ENCODE assay signal across 13 cellular contexts in the genomic region with DNA sequence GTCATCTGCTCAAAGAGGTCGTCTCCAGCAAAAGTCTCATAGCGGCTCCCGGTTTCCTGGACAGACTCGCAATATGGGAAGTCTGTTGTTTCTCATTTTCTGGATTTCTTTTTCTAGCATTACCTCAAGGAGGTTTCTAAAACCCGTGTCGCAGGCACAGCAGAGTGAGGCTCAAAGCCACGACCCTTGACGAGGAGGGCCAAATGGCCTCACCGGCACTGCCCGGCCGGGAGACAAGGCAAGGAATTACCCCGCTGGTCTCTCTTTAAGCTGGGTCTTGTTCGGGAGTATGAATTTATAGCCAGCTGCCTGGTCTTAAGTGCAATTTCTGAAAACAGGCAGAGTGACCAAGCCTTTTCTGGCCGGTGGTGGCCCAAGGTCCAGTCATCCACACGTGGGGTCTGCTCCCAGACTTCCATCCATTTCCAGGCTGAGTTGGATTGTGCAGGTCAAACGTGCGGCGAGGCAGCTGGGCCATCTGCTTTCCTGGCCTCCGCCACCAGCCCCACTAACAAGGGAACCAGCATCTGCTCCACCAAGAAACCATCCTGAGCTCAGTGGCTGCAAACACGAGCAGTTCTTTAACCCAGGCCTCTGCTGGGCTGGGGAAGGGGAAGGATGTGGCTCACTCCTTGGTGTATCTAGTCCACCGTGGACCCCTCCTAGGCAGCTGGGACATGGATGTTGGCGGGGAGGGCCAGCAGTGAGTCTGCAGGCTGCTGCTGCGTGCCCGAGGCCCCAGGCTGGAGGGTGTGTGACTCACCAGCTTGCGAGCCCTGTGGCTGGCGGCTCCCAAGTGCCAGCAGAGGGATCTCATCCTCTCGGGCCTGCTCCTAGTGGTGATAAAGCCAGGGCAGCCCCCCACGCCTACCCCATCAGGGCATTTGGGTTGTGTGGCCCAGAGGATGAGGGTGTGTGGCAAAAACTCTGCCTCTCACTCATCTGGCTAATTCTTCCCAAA.
A peak's percentile ranks its signal among the peaks of the same experiment; 100 is the strongest.
DNase-seq lines count a peak whose midpoint lies in the region; ATAC-seq, FAIRE-seq and TF ChIP-seq lines count a peak whose summit lies in the region.
"Had no signal": no experiment of that assay in that cellular context is flagged by ENCODE, and none has a peak within 500 bp of the region (broad histone marks: within the 10 kb centered on the region; RNA-seq: fewer than 3 reads in every experiment).

No MANE protein-coding gene starts in this region.

- no peaks in the 10 kb centered on the region for H3K9me3 ChIP-seq in RWPE2 (ENCODE audit: severe bottlenecking)

- peak; percentile 71 for FAIRE-seq in H54 (lab: Jason Lieb, UNC)

- H3K4me3 ChIP-seq in RWPE2 (ENCODE audit: severe bottlenecking) = no peak overlapping the region

- no peak overlapping the region for H3K27ac ChIP-seq in RWPE2 (ENCODE audit: poor library complexity, severe bottlenecking)
- H3K27ac ChIP-seq: epithelial cell of prostate had no signal

- DNase-seq in H54 (ENCODE audit: insufficient read length, low spot score) (peak; percentile 98), RWPE2 (ENCODE audit: low spot score) (peak; percentile 65), fibroblast of gingiva (ENCODE audit: low read depth) (peak; percentile 62), NCI-H1105 (lab: John Stamatoyannopoulos, UW) (no peak)
- DNase-seq in stimulated activated effector memory CD8-positive, alpha-beta T cell treated with anti-CD3 and anti-CD28 coated beads, Interleukin-12 subunit alpha, Interleukin-12 subunit beta, amount 100 ng/mL, for 72 hours (ENCODE audit: low spot score in 2 of 2) = peak; percentile 1 to 36
- DNase-seq: stimulated activated CD4-positive, alpha-beta T cell treated with anti-CD3 and anti-CD28 coated beads, Interleukin-12 subunit alpha, Interleukin-12 subunit beta, amount 100 ng/mL, for 4 hours; substantia nigra had no signal

- TF ChIP-seq POLR2A in H54 (IDR thresholded peaks at IDR 0.05; ENCODE audit: low read depth, low read length) = no peak

- ATAC-seq in RWPE2 (ENCODE audit: low read depth) = peak; percentile 94
- ATAC-seq in stimulated activated effector memory CD8-positive, alpha-beta T cell treated with anti-CD3 and anti-CD28 coated beads, Interleukin-12 subunit alpha, Interleukin-12 subunit beta, amount 100 ng/mL, for 72 hours = peak; percentile 26
- no peak for ATAC-seq in GM18498 (IDR thresholded peaks at IDR 0.05; ENCODE audit: unreplicated experiment)
- ATAC-seq in HG03432 (IDR thresholded peaks at IDR 0.05; ENCODE audit: unreplicated experiment) = no peak
- ATAC-seq: activated T-helper 17 cell treated with anti-CD3 and anti-CD28 coated beads, Interleukin-2, amount 50 U/mL, for 72 hours had no signal

- no peaks in the 10 kb centered on the region for H3K36me3 ChIP-seq in RWPE2 (ENCODE audit: low read depth)

- no peaks in the 10 kb centered on the region for H3K9me3 Mint-ChIP-seq in stimulated activated effector memory CD8-positive, alpha-beta T cell treated with anti-CD3 and anti-CD28 coated beads, Interleukin-12 subunit alpha, Interleukin-12 subunit beta, amount 100 ng/mL, for 72 hours
- H3K9me3 Mint-ChIP-seq: activated T-helper 17 cell treated with anti-CD3 and anti-CD28 coated beads, Interleukin-2, amount 50 U/mL, for 72 hours; T-helper 1 cell treated with Interleukin-12 subunit alpha and Interleukin-12 subunit beta and Interleukin-4 antibody, amounts not matched to agents 30 μg/mL and 1 μg/mL, for 36 hours had no signal

- no peak overlapping the region for H3K4me3 Mint-ChIP-seq in stimulated activated effector memory CD8-positive, alpha-beta T cell treated with anti-CD3 and anti-CD28 coated beads, Interleukin-12 subunit alpha, Interleukin-12 subunit beta, amount 100 ng/mL, for 72 hours
- H3K4me3 Mint-ChIP-seq: activated T-helper 17 cell treated with anti-CD3 and anti-CD28 coated beads, Interleukin-2, amount 50 U/mL, for 72 hours; memory B cell; T-helper 1 cell treated with Interleukin-12 subunit alpha and Interleukin-12 subunit beta and Interleukin-4 antibody, amounts not matched to agents 30 μg/mL and 1 μg/mL, for 36 hours had no signal

- peaks cover under 1% of the 10 kb centered on the region for H3K27me3 ChIP-seq in RWPE2 (ENCODE audit: insufficient read depth, poor library complexity, severe bottlenecking)

- no peak for TF ChIP-seq CTCF in RWPE2 (IDR thresholded peaks at IDR 0.05; ENCODE audit: poor library complexity, severe bottlenecking)

- H3K27ac Mint-ChIP-seq in stimulated activated effector memory CD8-positive, alpha-beta T cell treated with anti-CD3 and anti-CD28 coated beads, Interleukin-12 subunit alpha, Interleukin-12 subunit beta, amount 100 ng/mL, for 72 hours = no peak overlapping the region
- H3K27ac Mint-ChIP-seq: activated T-helper 17 cell treated with anti-CD3 and anti-CD28 coated beads, Interleukin-2, amount 50 U/mL, for 72 hours; memory B cell; T-helper 1 cell treated with Interleukin-12 subunit alpha and Interleukin-12 subunit beta and Interleukin-4 antibody, amounts not matched to agents 30 μg/mL and 1 μg/mL, for 36 hours had no signal

- H3K4me1 ChIP-seq in RWPE2 (ENCODE audit: insufficient read depth, poor library complexity, severe bottlenecking) = no peaks in the 10 kb centered on the region

- no peaks in the 10 kb centered on the region for H3K4me1 Mint-ChIP-seq in stimulated activated effector memory CD8-positive, alpha-beta T cell treated with anti-CD3 and anti-CD28 coated beads, Interleukin-12 subunit alpha, Interleukin-12 subunit beta, amount 100 ng/mL, for 72 hours
- H3K4me1 Mint-ChIP-seq: activated T-helper 17 cell treated with anti-CD3 and anti-CD28 coated beads, Interleukin-2, amount 50 U/mL, for 72 hours; memory B cell had no signal

- H3K36me3 Mint-ChIP-seq in stimulated activated effector memory CD8-positive, alpha-beta T cell treated with anti-CD3 and anti-CD28 coated beads, Interleukin-12 subunit alpha, Interleukin-12 subunit beta, amount 100 ng/mL, for 72 hours = no peaks in the 10 kb centered on the region
- H3K36me3 Mint-ChIP-seq: memory B cell had no signal

Comparison
In these comparisons a context has a peak if more than half of its experiments do, and no peak if none do; other contexts are left out.
1. ATAC-seq: peak in RWPE2 (single experiment) and stimulated activated effector memory CD8-positive, alpha-beta T cell treated with anti-CD3 and anti-CD28 coated beads, Interleukin-12 subunit alpha, Interleukin-12 subunit beta, amount 100 ng/mL, for 72 hours (single experiment); none in GM18498 (single experiment) and HG03432 (single experiment).